In the genomic region with DNA sequence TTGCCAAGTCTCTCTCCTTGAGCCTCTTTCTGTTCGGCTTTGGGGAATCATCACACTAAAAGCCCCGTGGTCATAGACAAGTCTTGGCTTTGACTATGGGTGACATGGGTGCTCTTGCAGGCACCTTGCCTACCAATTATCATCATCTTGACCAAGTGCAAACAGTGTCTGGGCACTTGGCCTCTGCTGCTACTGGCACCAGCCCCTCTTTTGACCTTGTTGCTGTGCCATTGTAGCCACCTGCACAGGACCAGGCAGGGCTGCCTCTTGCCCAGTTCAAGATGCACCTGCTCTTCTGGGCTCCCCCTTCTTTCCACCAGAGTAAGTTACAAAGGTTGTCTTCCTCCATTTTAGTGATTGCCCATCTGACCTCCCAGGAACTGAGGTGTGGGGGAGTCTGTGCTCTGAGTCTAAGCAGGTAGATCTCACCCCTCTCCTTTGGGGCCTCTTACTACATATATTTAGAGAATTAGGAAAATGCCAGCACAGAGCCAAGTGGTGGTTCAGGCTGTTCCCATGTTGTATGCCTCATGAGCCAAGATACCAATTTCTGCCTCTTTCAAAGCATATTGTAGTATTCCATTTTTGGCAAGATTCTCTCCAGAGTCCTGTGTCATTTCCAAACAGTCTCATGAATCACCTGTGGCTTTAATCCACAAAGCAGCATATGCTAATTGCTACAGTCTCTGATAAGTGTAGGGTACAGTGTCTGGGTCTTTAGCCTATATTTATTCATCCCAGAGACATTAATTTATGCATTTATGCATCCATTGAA, we compare ENCODE assay signal across 1 cellular context.
TF ChIP-seq lines count a peak whose summit lies in the region.

No MANE protein-coding gene starts in this region.

TF ChIP-seq in GM23338, 12 proteins besides CTCF, POLR2A, EP300 and RAD21 (continued from another document):
- TF ChIP-seq, protein P1, sequence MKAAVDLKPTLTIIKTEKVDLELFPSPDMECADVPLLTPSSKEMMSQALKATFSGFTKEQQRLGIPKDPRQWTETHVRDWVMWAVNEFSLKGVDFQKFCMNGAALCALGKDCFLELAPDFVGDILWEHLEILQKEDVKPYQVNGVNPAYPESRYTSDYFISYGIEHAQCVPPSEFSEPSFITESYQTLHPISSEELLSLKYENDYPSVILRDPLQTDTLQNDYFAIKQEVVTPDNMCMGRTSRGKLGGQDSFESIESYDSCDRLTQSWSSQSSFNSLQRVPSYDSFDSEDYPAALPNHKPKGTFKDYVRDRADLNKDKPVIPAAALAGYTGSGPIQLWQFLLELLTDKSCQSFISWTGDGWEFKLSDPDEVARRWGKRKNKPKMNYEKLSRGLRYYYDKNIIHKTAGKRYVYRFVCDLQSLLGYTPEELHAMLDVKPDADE (IDR thresholded peaks at IDR 0.05) = no peak
